1 cellular context compared by ENCODE assay signal in genomic region chr2:177212895-177213856, GRCh38.
TF ChIP-seq lines count a peak whose summit lies in the region.

No MANE protein-coding gene starts in this region.

TF ChIP-seq in HEK293, 187 proteins besides CTCF, POLR2A, EP300 and RAD21 (continued from another document and continues in another):
- TF ChIP-seq YY2 (tag by site-specific recombination; IDR thresholded peaks at IDR 0.05) = peak; percentile 85
- TF ChIP-seq ZNF132 (tag by site-specific recombination; IDR thresholded peaks at IDR 0.05; ENCODE audit: borderline replicate concordance) = no peak
- no peak for TF ChIP-seq ZFP37 (tag by site-specific recombination; IDR thresholded peaks at IDR 0.05)
- TF ChIP-seq ZNF677 (tag by site-specific recombination; IDR thresholded peaks at IDR 0.05) = no peak
- no peak for TF ChIP-seq ZNF239 (tag by site-specific recombination; IDR thresholded peaks at IDR 0.05)
- no peak for TF ChIP-seq HOXC10 (CRISPR knock-in tag; IDR thresholded peaks at IDR 0.05)
- TF ChIP-seq ZBTB1 (tag by site-specific recombination; IDR thresholded peaks at IDR 0.05) = no peak
- 0 out of 2 replicates have a peak, but pooled peaks have one; percentile 19 for TF ChIP-seq ZBTB17 (tag by site-specific recombination; IDR thresholded peaks at IDR 0.05)
- no peak for TF ChIP-seq ZNF791 (tag by site-specific recombination; IDR thresholded peaks at IDR 0.05)
- TF ChIP-seq PRDM4 (tag by site-specific recombination; IDR thresholded peaks at IDR 0.05) = no peak
- no peak for TF ChIP-seq ZNF558 (tag by site-specific recombination; IDR thresholded peaks at IDR 0.05)
- TF ChIP-seq ZBTB20 (tag by site-specific recombination; IDR thresholded peaks at IDR 0.05) = peak; percentile 43; the same call in 1 of the 2 replicates
- TF ChIP-seq ZNF529 (tag by site-specific recombination; IDR thresholded peaks at IDR 0.05; ENCODE audit: insufficient replicate concordance) = no peak
- TF ChIP-seq ZSCAN30 (tag by site-specific recombination; IDR thresholded peaks at IDR 0.05) = peak; percentile 90
- TF ChIP-seq ZNF654 (tag by site-specific recombination; IDR thresholded peaks at IDR 0.05; ENCODE audit: low read depth) = no peak
- no peak for TF ChIP-seq ZNF670 (tag by site-specific recombination; IDR thresholded peaks at IDR 0.05; ENCODE audit: low read depth)
- TF ChIP-seq SP7 (tag by site-specific recombination; IDR thresholded peaks at IDR 0.05) = peak; percentile 38; the same call in 1 of the 2 replicates
- TF ChIP-seq ZNF514 (tag by site-specific recombination; IDR thresholded peaks at IDR 0.05) = no peak
- TF ChIP-seq, protein P1, sequence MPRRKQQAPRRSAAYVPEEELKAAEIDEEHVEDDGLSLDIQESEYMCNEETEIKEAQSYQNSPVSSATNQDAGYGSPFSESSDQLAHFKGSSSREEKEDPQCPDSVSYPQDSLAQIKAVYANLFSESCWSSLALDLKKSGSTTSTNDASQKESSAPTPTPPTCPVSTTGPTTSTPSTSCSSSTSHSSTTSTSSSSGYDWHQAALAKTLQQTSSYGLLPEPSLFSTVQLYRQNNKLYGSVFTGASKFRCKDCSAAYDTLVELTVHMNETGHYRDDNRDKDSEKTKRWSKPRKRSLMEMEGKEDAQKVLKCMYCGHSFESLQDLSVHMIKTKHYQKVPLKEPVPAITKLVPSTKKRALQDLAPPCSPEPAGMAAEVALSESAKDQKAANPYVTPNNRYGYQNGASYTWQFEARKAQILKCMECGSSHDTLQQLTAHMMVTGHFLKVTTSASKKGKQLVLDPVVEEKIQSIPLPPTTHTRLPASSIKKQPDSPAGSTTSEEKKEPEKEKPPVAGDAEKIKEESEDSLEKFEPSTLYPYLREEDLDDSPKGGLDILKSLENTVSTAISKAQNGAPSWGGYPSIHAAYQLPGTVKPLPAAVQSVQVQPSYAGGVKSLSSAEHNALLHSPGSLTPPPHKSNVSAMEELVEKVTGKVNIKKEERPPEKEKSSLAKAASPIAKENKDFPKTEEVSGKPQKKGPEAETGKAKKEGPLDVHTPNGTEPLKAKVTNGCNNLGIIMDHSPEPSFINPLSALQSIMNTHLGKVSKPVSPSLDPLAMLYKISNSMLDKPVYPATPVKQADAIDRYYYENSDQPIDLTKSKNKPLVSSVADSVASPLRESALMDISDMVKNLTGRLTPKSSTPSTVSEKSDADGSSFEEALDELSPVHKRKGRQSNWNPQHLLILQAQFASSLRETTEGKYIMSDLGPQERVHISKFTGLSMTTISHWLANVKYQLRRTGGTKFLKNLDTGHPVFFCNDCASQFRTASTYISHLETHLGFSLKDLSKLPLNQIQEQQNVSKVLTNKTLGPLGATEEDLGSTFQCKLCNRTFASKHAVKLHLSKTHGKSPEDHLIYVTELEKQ (tag by site-specific recombination; IDR thresholded peaks at IDR 0.05; ENCODE audit: borderline replicate concordance) = no peak
- TF ChIP-seq SETDB1 (IDR thresholded peaks at IDR 0.05; ENCODE audit: insufficient read length, low read length) = no peak
- TF ChIP-seq, protein P2, sequence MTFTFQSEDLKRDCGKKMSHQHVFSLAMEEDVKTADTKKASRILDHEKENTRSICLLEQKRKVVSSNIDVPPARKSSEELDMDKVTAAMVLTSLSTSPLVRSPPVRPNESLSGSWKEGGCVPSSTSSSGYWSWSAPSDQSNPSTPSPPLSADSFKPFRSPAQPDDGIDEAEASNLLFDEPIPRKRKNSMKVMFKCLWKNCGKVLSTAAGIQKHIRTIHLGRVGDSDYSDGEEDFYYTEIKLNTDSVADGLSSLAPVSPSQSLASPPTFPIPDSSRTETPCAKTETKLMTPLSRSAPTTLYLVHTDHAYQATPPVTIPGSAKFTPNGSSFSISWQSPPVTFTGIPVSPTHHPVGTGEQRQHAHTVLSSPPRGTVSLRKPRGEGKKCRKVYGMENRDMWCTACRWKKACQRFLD (tag by site-specific recombination; IDR thresholded peaks at IDR 0.05) = no peak
- TF ChIP-seq, protein P3, sequence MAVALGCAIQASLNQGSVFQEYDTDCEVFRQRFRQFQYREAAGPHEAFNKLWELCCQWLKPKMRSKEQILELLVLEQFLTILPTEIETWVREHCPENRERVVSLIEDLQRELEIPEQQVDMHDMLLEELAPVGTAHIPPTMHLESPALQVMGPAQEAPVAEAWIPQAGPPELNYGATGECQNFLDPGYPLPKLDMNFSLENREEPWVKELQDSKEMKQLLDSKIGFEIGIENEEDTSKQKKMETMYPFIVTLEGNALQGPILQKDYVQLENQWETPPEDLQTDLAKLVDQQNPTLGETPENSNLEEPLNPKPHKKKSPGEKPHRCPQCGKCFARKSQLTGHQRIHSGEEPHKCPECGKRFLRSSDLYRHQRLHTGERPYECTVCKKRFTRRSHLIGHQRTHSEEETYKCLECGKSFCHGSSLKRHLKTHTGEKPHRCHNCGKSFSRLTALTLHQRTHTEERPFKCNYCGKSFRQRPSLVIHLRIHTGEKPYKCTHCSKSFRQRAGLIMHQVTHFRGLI (tag by site-specific recombination; IDR thresholded peaks at IDR 0.05) = no peak
- TF ChIP-seq, protein P4, sequence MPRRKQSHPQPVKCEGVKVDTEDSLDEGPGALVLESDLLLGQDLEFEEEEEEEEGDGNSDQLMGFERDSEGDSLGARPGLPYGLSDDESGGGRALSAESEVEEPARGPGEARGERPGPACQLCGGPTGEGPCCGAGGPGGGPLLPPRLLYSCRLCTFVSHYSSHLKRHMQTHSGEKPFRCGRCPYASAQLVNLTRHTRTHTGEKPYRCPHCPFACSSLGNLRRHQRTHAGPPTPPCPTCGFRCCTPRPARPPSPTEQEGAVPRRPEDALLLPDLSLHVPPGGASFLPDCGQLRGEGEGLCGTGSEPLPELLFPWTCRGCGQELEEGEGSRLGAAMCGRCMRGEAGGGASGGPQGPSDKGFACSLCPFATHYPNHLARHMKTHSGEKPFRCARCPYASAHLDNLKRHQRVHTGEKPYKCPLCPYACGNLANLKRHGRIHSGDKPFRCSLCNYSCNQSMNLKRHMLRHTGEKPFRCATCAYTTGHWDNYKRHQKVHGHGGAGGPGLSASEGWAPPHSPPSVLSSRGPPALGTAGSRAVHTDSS (tag by site-specific recombination; IDR thresholded peaks at IDR 0.05) = no peak
- no peak for TF ChIP-seq KLF9 (tag by site-specific recombination; IDR thresholded peaks at IDR 0.05; ENCODE audit: low read depth)
- TF ChIP-seq SCRT1 (tag by site-specific recombination; IDR thresholded peaks at IDR 0.05; ENCODE audit: borderline replicate concordance) = no peak
- TF ChIP-seq ZNF544 (tag by site-specific recombination; IDR thresholded peaks at IDR 0.05) = no peak
- no peak for TF ChIP-seq SCRT2 (tag by site-specific recombination; IDR thresholded peaks at IDR 0.05)
- peak; percentile 43; the same call in 1 of the 2 replicates for TF ChIP-seq ZNF335 (tag by site-specific recombination; conservative IDR thresholded peaks at IDR 0.05)
- TF ChIP-seq ZEB2 (tag by site-specific recombination; IDR thresholded peaks at IDR 0.05) = 0 out of 2 replicates have a peak, but pooled peaks have one; percentile 27
- TF ChIP-seq ZNF792 (tag by site-specific recombination; IDR thresholded peaks at IDR 0.05) = no peak
- TF ChIP-seq ZNF692 (tag by site-specific recombination; IDR thresholded peaks at IDR 0.05) = peak; percentile 90
- 0 out of 2 replicates have a peak, but pooled peaks have one; percentile 46 for TF ChIP-seq ZNF600 (tag by site-specific recombination; IDR thresholded peaks at IDR 0.05)
- peak; percentile 76; the same call in 1 of the 2 replicates for TF ChIP-seq TCF7L2 (IDR thresholded peaks at IDR 0.05; ENCODE audit: borderline replicate concordance, low read depth, low read length)
- no peak for TF ChIP-seq ZNF121 (tag by site-specific recombination; IDR thresholded peaks at IDR 0.05)
- TF ChIP-seq, protein P5, sequence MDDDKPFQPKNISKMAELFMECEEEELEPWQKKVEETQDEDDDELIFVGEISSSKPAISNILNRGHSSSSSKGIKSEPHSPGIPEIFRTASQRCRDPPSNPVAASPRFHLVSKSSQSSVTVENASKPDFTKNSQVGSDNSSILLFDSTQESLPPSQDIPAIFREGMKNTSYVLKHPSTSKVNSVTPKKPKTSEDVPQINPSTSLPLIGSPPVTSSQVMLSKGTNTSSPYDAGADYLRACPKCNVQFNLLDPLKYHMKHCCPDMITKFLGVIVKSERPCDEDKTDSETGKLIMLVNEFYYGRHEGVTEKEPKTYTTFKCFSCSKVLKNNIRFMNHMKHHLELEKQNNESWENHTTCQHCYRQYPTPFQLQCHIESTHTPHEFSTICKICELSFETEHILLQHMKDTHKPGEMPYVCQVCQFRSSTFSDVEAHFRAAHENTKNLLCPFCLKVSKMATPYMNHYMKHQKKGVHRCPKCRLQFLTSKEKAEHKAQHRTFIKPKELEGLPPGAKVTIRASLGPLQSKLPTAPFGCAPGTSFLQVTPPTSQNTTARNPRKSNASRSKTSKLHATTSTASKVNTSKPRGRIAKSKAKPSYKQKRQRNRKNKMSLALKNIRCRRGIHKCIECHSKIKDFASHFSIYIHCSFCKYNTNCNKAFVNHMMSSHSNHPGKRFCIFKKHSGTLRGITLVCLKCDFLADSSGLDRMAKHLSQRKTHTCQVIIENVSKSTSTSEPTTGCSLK (tag by site-specific recombination; IDR thresholded peaks at IDR 0.05) = no peak
- TF ChIP-seq ZBTB7A (tag by site-specific recombination; IDR thresholded peaks at IDR 0.05; ENCODE audit: low read depth) = no peak
- peak; percentile 60 for TF ChIP-seq ZNF398 (tag by site-specific recombination; IDR thresholded peaks at IDR 0.05)
- TF ChIP-seq ZNF248 (tag by site-specific recombination; IDR thresholded peaks at IDR 0.05) = no peak
- TF ChIP-seq ZBTB21 (tag by site-specific recombination; IDR thresholded peaks at IDR 0.05) = no peak
- no peak for TF ChIP-seq ZNF10 (tag by site-specific recombination; IDR thresholded peaks at IDR 0.05)
- TF ChIP-seq ZNF112 (tag by site-specific recombination; IDR thresholded peaks at IDR 0.05) = no peak
- no peak for TF ChIP-seq ZNF555 (tag by site-specific recombination; conservative IDR thresholded peaks at IDR 0.05)
- TF ChIP-seq, protein P6, sequence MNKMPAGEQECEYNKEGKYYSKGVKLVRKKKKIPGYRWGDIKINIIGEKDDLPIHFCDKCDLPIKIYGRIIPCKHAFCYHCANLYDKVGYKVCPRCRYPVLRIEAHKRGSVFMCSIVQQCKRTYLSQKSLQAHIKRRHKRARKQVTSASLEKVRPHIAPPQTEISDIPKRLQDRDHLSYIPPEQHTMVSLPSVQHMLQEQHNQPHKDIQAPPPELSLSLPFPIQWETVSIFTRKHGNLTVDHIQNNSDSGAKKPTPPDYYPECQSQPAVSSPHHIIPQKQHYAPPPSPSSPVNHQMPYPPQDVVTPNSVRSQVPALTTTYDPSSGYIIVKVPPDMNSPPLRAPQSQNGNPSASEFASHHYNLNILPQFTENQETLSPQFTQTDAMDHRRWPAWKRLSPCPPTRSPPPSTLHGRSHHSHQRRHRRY (tag by site-specific recombination; IDR thresholded peaks at IDR 0.05) = no peak
- peak; percentile 81 for TF ChIP-seq GLIS2 (tag by site-specific recombination; IDR thresholded peaks at IDR 0.05)
- no peak for TF ChIP-seq SALL2 (tag by site-specific recombination; IDR thresholded peaks at IDR 0.05; ENCODE audit: borderline replicate concordance)
- no peak for TF ChIP-seq ZNF560 (tag by site-specific recombination; IDR thresholded peaks at IDR 0.05; ENCODE audit: borderline replicate concordance)
- no peak for TF ChIP-seq OVOL3 (tag by site-specific recombination; IDR thresholded peaks at IDR 0.05)
- no peak for TF ChIP-seq MZF1 (tag by site-specific recombination; IDR thresholded peaks at IDR 0.05; ENCODE audit: borderline replicate concordance)
- TF ChIP-seq ZNF664 (tag by site-specific recombination; IDR thresholded peaks at IDR 0.05) = no peak
- peak; percentile 81 for TF ChIP-seq ZBTB8A (tag by site-specific recombination; IDR thresholded peaks at IDR 0.05)
- TF ChIP-seq ZFP3 (tag by site-specific recombination; IDR thresholded peaks at IDR 0.05; ENCODE audit: low read depth) = no peak
- TF ChIP-seq ZNF48 (tag by site-specific recombination; IDR thresholded peaks at IDR 0.05) = no peak
- no peak for TF ChIP-seq ZNF549 (tag by site-specific recombination; IDR thresholded peaks at IDR 0.05)
- no peak for TF ChIP-seq ZNF174 (tag by site-specific recombination; IDR thresholded peaks at IDR 0.05)
- TF ChIP-seq ZNF433 (tag by site-specific recombination; IDR thresholded peaks at IDR 0.05; ENCODE audit: low read depth) = no peak
- TF ChIP-seq ZNF426 (tag by site-specific recombination; IDR thresholded peaks at IDR 0.05) = no peak
